ENCODE assay signal across 16 cellular contexts in the genomic region with DNA sequence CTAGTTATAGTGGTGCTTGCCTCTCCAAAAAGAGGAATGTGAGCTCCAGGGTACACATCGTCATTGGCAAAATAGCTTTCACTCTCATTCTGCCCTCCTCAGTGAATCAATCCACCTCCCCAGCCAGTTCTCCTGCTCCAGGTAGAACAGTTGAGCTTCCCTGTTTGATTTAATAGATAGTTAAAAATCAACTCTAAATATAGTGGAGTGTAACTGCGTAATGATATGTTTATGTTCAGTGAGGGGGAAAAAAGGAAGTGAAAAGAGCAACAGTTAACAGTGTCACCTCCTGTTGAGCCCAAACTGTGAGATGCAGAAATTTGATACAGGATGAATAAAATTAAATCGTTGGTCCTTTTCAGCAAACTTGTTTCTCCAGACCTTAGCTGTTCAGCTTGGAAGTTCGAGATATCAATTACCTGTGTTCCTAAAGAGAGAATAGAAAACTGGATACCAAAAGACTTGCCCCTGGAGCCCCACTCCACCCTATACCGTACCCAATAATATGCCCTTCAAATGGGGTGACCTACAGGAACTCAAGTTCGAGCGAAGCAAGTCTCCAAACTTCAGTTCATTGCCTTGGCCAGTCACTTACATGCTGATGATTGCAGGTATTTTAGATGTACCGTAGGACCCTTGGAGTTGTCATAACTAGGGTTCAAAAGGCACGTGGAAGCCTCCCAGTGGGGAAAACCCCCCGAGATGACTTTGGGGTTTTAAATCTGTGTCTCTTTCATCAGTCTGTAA.
DNase-seq lines count a peak whose midpoint lies in the region; ATAC-seq and FAIRE-seq lines count a peak whose summit lies in the region.
"Had no signal": no experiment of that assay in that cellular context is flagged by ENCODE, and none has a peak within 500 bp of the region (broad histone marks: within the 10 kb centered on the region; RNA-seq: fewer than 3 reads in every experiment).

No MANE protein-coding gene starts in this region.

- no peaks in the 10 kb centered on the region for H3K27me3 Mint-ChIP-seq in activated CD8-positive, alpha-beta T cell treated with anti-CD3 and anti-CD28 coated beads, Interleukin-2, amount 10 ng/mL, durations not matched to agents 7 days and 5 days (ENCODE audit: low read depth)
- H3K27me3 Mint-ChIP-seq: type B pancreatic cell had no signal

- POLR2A ChIA-PET in activated CD8-positive, alpha-beta T cell treated with anti-CD3 and anti-CD28 coated beads, Interleukin-2, amount 10 ng/mL, durations not matched to agents 7 days and 5 days (lab: Charles Lee), result no interaction called here

- peaks cover 10% of the 10 kb centered on the region for H3K9me3 Mint-ChIP-seq in activated CD8-positive, alpha-beta T cell treated with anti-CD3 and anti-CD28 coated beads, Interleukin-2, amount 10 ng/mL, durations not matched to agents 7 days and 5 days (ENCODE audit: insufficient read depth)

- H3K9ac ChIP-seq in BLaER1, result no peak overlapping the region

- DNase-seq in NOMO-1 (lab: John Stamatoyannopoulos, UW; ENCODE audit: unreplicated experiment in 2 of 2) (peak; percentile 10 to 65), DMS79 (lab: John Stamatoyannopoulos, UW) (no peak), NCI-H1694 (lab: John Stamatoyannopoulos, UW) (no peak), RCC 7860 (ENCODE audit: low spot score) (no peak)
- no peak for DNase-seq in activated CD8-positive, alpha-beta T cell treated with anti-CD3 and anti-CD28 coated beads, Interleukin-2, amount 10 ng/mL, durations not matched to agents 7 days and 5 days
- DNase-seq: activated T-cell treated with anti-CD3 and anti-CD28 coated beads, Interleukin-2, amount 50 U/mL, for 48 hours; effector CD8-positive, alpha-beta T cell; EL; left ventricle myocardium inferior had no signal

- no peaks in the 10 kb centered on the region for H3K36me3 ChIP-seq in BLaER1
- H3K36me3 ChIP-seq: left ventricle myocardium inferior, neutrophil had no signal

- no peaks in the 10 kb centered on the region for H3K9me3 ChIP-seq in BLaER1
- H3K9me3 ChIP-seq: left ventricle myocardium inferior, neutrophil had no signal

- ATAC-seq in GM19043 (IDR thresholded peaks at IDR 0.05; ENCODE audit: low read depth, unreplicated experiment) (peak; percentile 60), HG03432 (IDR thresholded peaks at IDR 0.05; ENCODE audit: unreplicated experiment) (peak; percentile 77)
- ATAC-seq in activated CD8-positive, alpha-beta T cell treated with anti-CD3 and anti-CD28 coated beads, Interleukin-2, amount 10 ng/mL, durations not matched to agents 7 days and 5 days, result no peak
- ATAC-seq: Right ventricle myocardium inferior had no signal

- H3K4me1 Mint-ChIP-seq in activated CD8-positive, alpha-beta T cell treated with anti-CD3 and anti-CD28 coated beads, Interleukin-2, amount 10 ng/mL, durations not matched to agents 7 days and 5 days (ENCODE audit: low read depth), result peaks cover 15% of the 10 kb centered on the region

- no peak overlapping the region for H3K27ac Mint-ChIP-seq in activated CD8-positive, alpha-beta T cell treated with anti-CD3 and anti-CD28 coated beads, Interleukin-2, amount 10 ng/mL, durations not matched to agents 7 days and 5 days
- H3K27ac Mint-ChIP-seq: type B pancreatic cell had no signal

- H3K4me3 ChIP-seq in BLaER1, result no peak overlapping the region
- H3K4me3 ChIP-seq: left ventricle myocardium inferior, skin epidermis had no signal

- no peaks in the 10 kb centered on the region for H3K27me3 ChIP-seq in BLaER1
- H3K27me3 ChIP-seq: neutrophil had no signal

- no peak for FAIRE-seq in RCC 7860 (lab: Jason Lieb, UNC)

- no peak overlapping the region for H3K4me3 Mint-ChIP-seq in activated CD8-positive, alpha-beta T cell treated with anti-CD3 and anti-CD28 coated beads, Interleukin-2, amount 10 ng/mL, durations not matched to agents 7 days and 5 days
- H3K4me3 Mint-ChIP-seq: type B pancreatic cell had no signal

- peaks cover 23% of the 10 kb centered on the region for H3K4me1 ChIP-seq in BLaER1
- H3K4me1 ChIP-seq: left ventricle myocardium inferior had no signal

- CTCF ChIA-PET in activated CD8-positive, alpha-beta T cell treated with anti-CD3 and anti-CD28 coated beads, Interleukin-2, amount 10 ng/mL, durations not matched to agents 7 days and 5 days (lab: Charles Lee), result interaction anchor here (1.2 to 1.4 kb wide), 4 partner anchors 16 to 58 kb away, joined by 3 to 4 read pairs (median 3); no protein-coding TSS in a partner anchor

- H3K36me3 Mint-ChIP-seq in activated CD8-positive, alpha-beta T cell treated with anti-CD3 and anti-CD28 coated beads, Interleukin-2, amount 10 ng/mL, durations not matched to agents 7 days and 5 days (ENCODE audit: low read depth), result peaks cover 9% of the 10 kb centered on the region
- H3K36me3 Mint-ChIP-seq: type B pancreatic cell had no signal

- H3K27ac ChIP-seq in BLaER1, result peak overlapping the region; percentile 72
- H3K27ac ChIP-seq: left ventricle myocardium inferior, neutrophil, skin epidermis had no signal

- H3K4me2 ChIP-seq in BLaER1, result peak overlapping the region; percentile 72

- no peaks in the 10 kb centered on the region for H4K20me1 ChIP-seq in BLaER1

Comparison
In these comparisons a context has a peak if more than half of its experiments do, and no peak if none do; other contexts are left out.
1. DNase-seq: peak in NOMO-1 (2 of 2); none in DMS79 (single experiment), activated CD8-positive, alpha-beta T cell treated with anti-CD3 and anti-CD28 coated beads, Interleukin-2, amount 10 ng/mL, durations not matched to agents 7 days and 5 days (single experiment), NCI-H1694 (single experiment) and RCC 7860 (single experiment).